8 cellular contexts compared by ENCODE assay signal in genomic region chr1:91020967-91021685, GRCh38.
DNase-seq lines count a peak whose midpoint lies in the region; ATAC-seq and TF ChIP-seq lines count a peak whose summit lies in the region.

No MANE protein-coding gene starts in this region.

- peak; percentile 36 for ATAC-seq in GM19455 (IDR thresholded peaks at IDR 0.05; ENCODE audit: unreplicated experiment)

- peaks cover 8 to 40% of the 10 kb centered on the region in 2 donors for H3K4me1 ChIP-seq in muscle layer of duodenum (ENCODE audit: control insufficient read depth in 1 of 2, insufficient read depth in 2 of 2, low read length in 2 of 2)

- H3K4me3 ChIP-seq in muscle layer of duodenum (ENCODE audit: low read depth in 1 of 2, low read length in 2 of 2) = peak overlapping the region; percentile 75 to 84

- peaks cover 0 to 5% of the 10 kb centered on the region in 2 donors for H3K36me3 ChIP-seq in muscle layer of duodenum (ENCODE audit: control insufficient read depth in 1 of 2, insufficient read depth in 2 of 2, low read length in 2 of 2)

- peak; percentile 80 for DNase-seq in COLO668 (lab: John Stamatoyannopoulos, UW; ENCODE audit: unreplicated experiment)
- DNase-seq in HK-2 (ENCODE audit: unreplicated experiment) = peak; percentile 83
- peak; percentile 79 for DNase-seq in OCI-M1 (lab: John Stamatoyannopoulos, UW)
- peak; percentile 69 for DNase-seq in activated T-cell treated with anti-CD3 and anti-CD28 coated beads, Interleukin-2, amount 50 U/mL, for 1 hour
- DNase-seq in erythroblast (lab: John Stamatoyannopoulos, UW) = peak; percentile 86 to 88
- peak; percentile 48 to 56 for DNase-seq in stimulated activated CD8-positive, alpha-beta memory T cell treated with anti-CD3 and anti-CD28 coated beads, Interleukin-7, amount 100 ng/mL, for 4 hours (ENCODE audit: low read depth in 2 of 2)

- no peaks in the 10 kb centered on the region for H3K27me3 ChIP-seq in muscle layer of duodenum (ENCODE audit: low read depth, low read length)

- TF ChIP-seq POLR2A in erythroblast (IDR thresholded peaks at IDR 0.05; ENCODE audit: low read length) = no peak

- peak overlapping the region; percentile 65 for H3K27ac ChIP-seq in muscle layer of duodenum (ENCODE audit: low read length)

- H3K9me3 ChIP-seq in muscle layer of duodenum (ENCODE audit: control insufficient read depth in 1 of 2, low read length in 2 of 2) = no peaks in the 10 kb centered on the region

Comparison
In these comparisons a context has a peak if more than half of its experiments do, and no peak if none do; other contexts are left out.
1. Peak in every context shown above with its lines: DNase-seq, ATAC-seq, H3K4me3 ChIP-seq and H3K27ac ChIP-seq.